Comparison of ENCODE assay signal across 12 cellular contexts in the genomic region with DNA sequence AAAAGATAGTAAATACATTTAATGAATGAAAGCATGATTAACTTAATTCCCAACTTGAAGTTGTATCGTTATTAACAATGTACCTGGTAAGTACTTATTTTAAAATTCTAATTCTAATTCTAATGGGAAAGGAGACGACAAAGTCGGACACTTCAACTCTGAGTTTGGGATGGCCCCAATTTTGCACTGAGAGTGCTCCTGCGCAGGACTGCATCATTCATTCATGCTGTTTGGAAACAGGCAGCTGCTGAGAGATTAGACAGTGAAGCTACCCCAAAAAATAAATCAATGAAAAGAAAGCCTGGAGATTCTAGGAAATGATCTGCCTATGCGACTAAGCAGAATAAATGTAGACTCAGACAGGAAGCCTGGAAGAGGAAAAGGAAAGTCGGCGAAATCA.
A peak's percentile ranks its signal among the peaks of the same experiment; 100 is the strongest.
DNase-seq lines count a peak whose midpoint lies in the region; ATAC-seq, FAIRE-seq and TF ChIP-seq lines count a peak whose summit lies in the region.
"Had no signal": no experiment of that assay in that cellular context is flagged by ENCODE, and none has a peak within 500 bp of the region (broad histone marks: within the 10 kb centered on the region; RNA-seq: fewer than 3 reads in every experiment).

No MANE protein-coding gene starts in this region.

- POLR2A ChIA-PET in T-cell (lab: Charles Lee) (no interaction called here), HepG2 (lab: Yijun Ruan, JAX) (no interaction called here)

- TF ChIP-seq EP300 in esophagus muscularis mucosa (IDR thresholded peaks at IDR 0.05) (no peak), tibial nerve (IDR thresholded peaks at IDR 0.05) (no peak), HepG2 (IDR thresholded peaks at IDR 0.05; ENCODE audit: low read depth in 2 of 2, low read length in 2 of 2) (no peak), HepG2 (CRISPR knock-in tag; IDR thresholded peaks at IDR 0.05; ENCODE audit: borderline replicate concordance) (no peak)

- H3K36me3 ChIP-seq in BLaER1 treated with 17β-estradiol and CSF1 and Interleukin-3, amounts not matched to agents 10 nM and 100 nM = peaks cover 0 to 36% (median 13%) of the 10 kb centered on the region in 11 experiments; a peak in 16 of 22 replicates
- H3K36me3 ChIP-seq in esophagus muscularis mucosa (peaks cover 0 to 31% (median 9%) of the 10 kb centered on the region in 4 donors), neutrophil (peaks cover 11% of the 10 kb centered on the region), tibial nerve (peaks cover 0 to 44% (median 0%) of the 10 kb centered on the region in 3 donors), HepG2 (replicated peaks in 1 of 2; ENCODE audit: control insufficient read depth in 1 of 2, insufficient read depth in 2 of 2, low read length in 2 of 2) (no peaks in the 10 kb centered on the region)

- ATAC-seq in T-cell (replicated peaks in 1 of 4) (no peak), HG03520 (IDR thresholded peaks at IDR 0.05; ENCODE audit: unreplicated experiment) (no peak), HepG2 (no peak)

- FAIRE-seq in HepG2 (lab: Jason Lieb, UNC) = no peak
- FAIRE-seq: RCC 7860 had no signal

- peaks cover 13% of the 10 kb centered on the region for H3K36me3 Mint-ChIP-seq in T-cell

- H3K4me1 ChIP-seq in BLaER1 treated with 17β-estradiol and CSF1 and Interleukin-3, amounts not matched to agents 10 nM and 100 nM = peaks cover 0 to 31% (median 22%) of the 10 kb centered on the region in 10 experiments; a peak in 18 of 20 replicates
- H3K4me1 ChIP-seq in esophagus muscularis mucosa (peaks cover 0 to 30% (median 17%) of the 10 kb centered on the region in 4 donors), neutrophil (ENCODE audit: control insufficient read depth in 1 of 2, insufficient read depth in 1 of 2, low read depth in 1 of 2, low read length in 1 of 2) (peaks cover 5 to 9% of the 10 kb centered on the region in 2 experiments), tibial nerve (peaks cover 0 to 6% (median 2%) of the 10 kb centered on the region in 4 donors), HepG2 (ENCODE audit: insufficient read depth, low read length) (no peaks in the 10 kb centered on the region)

- H4K20me1 ChIP-seq in BLaER1 treated with 17β-estradiol and CSF1 and Interleukin-3, amounts not matched to agents 10 nM and 100 nM = peaks cover 0 to 16% (median 0%) of the 10 kb centered on the region in 11 experiments; a peak in 3 of 22 replicates
- H4K20me1 ChIP-seq in HepG2 (ENCODE audit: insufficient read depth, low read length) = no peaks in the 10 kb centered on the region

- TF ChIP-seq RAD21 in HepG2 (CRISPR knock-in tag; IDR thresholded peaks at IDR 0.05) = no peak

- WGBS in esophagus muscularis mucosa = 55% methylated on average over 7 of the region's 7 CpGs
- 72 to 80% methylated on average over 7 of the region's 7 CpGs for WGBS in tibial nerve, 2 donors
- WGBS in HepG2 (ENCODE audit: low lambda C conversion rate) = 92% methylated on average over 7 of the region's 7 CpGs

- no peak overlapping the region for H3K27ac ChIP-seq in BLaER1 treated with 17β-estradiol and CSF1 and Interleukin-3, amounts not matched to agents 10 nM and 100 nM
- H3K27ac ChIP-seq in esophagus muscularis mucosa (replicated peaks in 1 of 4) = peak overlapping the region; percentile 17 to 60 (median 24)
- H3K27ac ChIP-seq in neutrophil = no peak overlapping the region
- H3K27ac ChIP-seq in tibial nerve = no peak overlapping the region
- H3K27ac ChIP-seq in HepG2 (ENCODE audit: extremely low read length, insufficient read depth, low read length) = no peak overlapping the region

- DNase-seq in T-cell (no peak), esophagus muscularis mucosa (ENCODE audit: extremely low spot score) (no peak), tibial nerve (ENCODE audit: low spot score in 2 of 2) (no peak), HepG2 (ENCODE audit: low spot score) (no peak), cerebellar cortex (ENCODE audit: low spot score) (no peak)
- DNase-seq: NCI-H1930; stimulated activated CD4-positive, alpha-beta T cell treated with anti-CD3 and anti-CD28 coated beads, Interleukin-12 subunit alpha, Interleukin-12 subunit beta, amount 100 ng/mL, for 4 hours; stimulated activated naive CD4-positive, alpha-beta T cell treated with Interleukin-2 at 50 U/mL for 16 hours had no signal

- no peak overlapping the region for H2AFZ ChIP-seq in HepG2 (ENCODE audit: low read length)

- H3K9ac ChIP-seq in BLaER1 treated with 17β-estradiol and CSF1 and Interleukin-3, amounts not matched to agents 10 nM and 100 nM = peak overlapping the region in 2 of 11 experiments; percentile 25 to 42; a peak in 2 of 22 replicates
- H3K9ac ChIP-seq in HepG2 (ENCODE audit: insufficient read depth, low read depth, low read length) = no peak overlapping the region

- H3K4me2 ChIP-seq in BLaER1 treated with 17β-estradiol and CSF1 and Interleukin-3, amounts not matched to agents 10 nM and 100 nM = peak overlapping the region in 7 of 11 experiments; percentile 50 to 68 (median 62); a peak in 12 of 22 replicates
- H3K4me2 ChIP-seq in HepG2 (ENCODE audit: low read depth, low read length) = no peak overlapping the region

- TF ChIP-seq POLR2A in esophagus muscularis mucosa (IDR thresholded peaks at IDR 0.05; ENCODE audit: low read depth) = no peak
- TF ChIP-seq POLR2A in tibial nerve (IDR thresholded peaks at IDR 0.05) = no peak
- TF ChIP-seq POLR2A in HepG2 (IDR thresholded peaks at IDR 0.05; ENCODE audit: insufficient read depth in 1 of 2, low read depth in 2 of 2, low read length in 2 of 2) = no peak

- no peaks in the 10 kb centered on the region for H3K9me3 ChIP-seq in BLaER1 treated with 17β-estradiol and CSF1 and Interleukin-3, amounts not matched to agents 10 nM and 100 nM (replicated peaks in 1 of 11)
- H3K9me3 ChIP-seq in esophagus muscularis mucosa = no peaks in the 10 kb centered on the region
- H3K9me3 ChIP-seq in neutrophil = no peaks in the 10 kb centered on the region
- no peaks in the 10 kb centered on the region for H3K9me3 ChIP-seq in tibial nerve
- no peaks in the 10 kb centered on the region for H3K9me3 ChIP-seq in HepG2 (ENCODE audit: low read length)

- peaks cover 3 to 10% (median 5%) of the 10 kb centered on the region in 3 donors for H3K4me1 Mint-ChIP-seq in T-cell

- no peak overlapping the region for H3K4me3 ChIP-seq in BLaER1 treated with 17β-estradiol and CSF1 and Interleukin-3, amounts not matched to agents 10 nM and 100 nM
- H3K4me3 ChIP-seq in esophagus muscularis mucosa = peak overlapping the region; percentile 43 to 52 (median 50)
- H3K4me3 ChIP-seq in neutrophil (ENCODE audit: low read depth in 1 of 2, low read length in 1 of 2) = peak overlapping the region; percentile 32 to 44
- H3K4me3 ChIP-seq in tibial nerve = peak overlapping the region in 1 of 4 donors; percentile 6
- H3K4me3 ChIP-seq in HepG2 (replicated peaks in 1 of 3; ENCODE audit: insufficient read depth in 1 of 3, low read depth in 2 of 3, low read length in 3 of 3) = no peak overlapping the region

- H3K27me3 Mint-ChIP-seq in T-cell = no peaks in the 10 kb centered on the region

- no TSS peak for BruUV-seq in HepG2 (replicated peaks; lab: Mats Ljungman, UMichigan)

- CTCF ChIA-PET in T-cell (lab: Charles Lee) (no interaction called here), HepG2 (lab: Yijun Ruan, JAX; ENCODE audit: low intra/inter-chr PET ratio, low total read pairs) (no interaction called here)

- peak overlapping the region; percentile 18 to 64 (median 64) for H3K4me3 Mint-ChIP-seq in T-cell

- in situ Hi-C loops in HepG2 (cut with HindIII; ENCODE audit: extremely low pct_ligation_motif_present, low pct_unique_long_range_greater_than_20kb) = loop anchor here (25.0 kb wide), 1 partner anchor 281 kb away; no protein-coding TSS in a partner anchor

- no peaks in the 10 kb centered on the region for H3K79me2 ChIP-seq in HepG2 (ENCODE audit: insufficient read depth, low read length)

- intact Hi-C loops in esophagus muscularis mucosa (cut with DNase I) = no loop called here
- intact Hi-C loops in HepG2 (cut with micrococcal nuclease; ENCODE audit: unreplicated experiment) = no loop called here

- TF ChIP-seq CTCF in esophagus muscularis mucosa (IDR thresholded peaks at IDR 0.05) (no peak), neutrophil (IDR thresholded peaks at IDR 0.05) (no peak), tibial nerve (IDR thresholded peaks at IDR 0.05) (no peak), HepG2 (CRISPR knock-in tag; IDR thresholded peaks at IDR 0.05) (no peak)

- H3K9me3 Mint-ChIP-seq in T-cell = no peaks in the 10 kb centered on the region

- H3K27me3 ChIP-seq in BLaER1 treated with 17β-estradiol and CSF1 and Interleukin-3, amounts not matched to agents 10 nM and 100 nM = peaks cover 0 to 14% (median 5%) of the 10 kb centered on the region in 11 experiments; a peak in 9 of 22 replicates
- no peaks in the 10 kb centered on the region for H3K27me3 ChIP-seq in esophagus muscularis mucosa
- peaks cover 8% of the 10 kb centered on the region for H3K27me3 ChIP-seq in neutrophil
- H3K27me3 ChIP-seq in tibial nerve = no peaks in the 10 kb centered on the region
- no peaks in the 10 kb centered on the region for H3K27me3 ChIP-seq in HepG2 (ENCODE audit: control insufficient read depth in 1 of 2, insufficient read depth in 2 of 2, low read length in 2 of 2)

- H3K27ac Mint-ChIP-seq in T-cell = no peak overlapping the region

TF ChIP-seq in HepG2, 621 proteins besides CTCF, POLR2A, EP300 and RAD21 (continues in another document):
- TF ChIP-seq SCMH1 (CRISPR knock-in tag; IDR thresholded peaks at IDR 0.05; ENCODE audit: borderline replicate concordance) = no peak
- no peak for TF ChIP-seq KDM5A (IDR thresholded peaks at IDR 0.05; ENCODE audit: borderline replicate concordance, low read length)
- TF ChIP-seq PHF20 (CRISPR knock-in tag; IDR thresholded peaks at IDR 0.05) = no peak
- no peak for TF ChIP-seq MXI1 (IDR thresholded peaks at IDR 0.05; ENCODE audit: borderline replicate concordance, low read depth, low read length)
- no peak for TF ChIP-seq HOXA3 (CRISPR knock-in tag; IDR thresholded peaks at IDR 0.05)

Comparison
In these comparisons a context has a peak if more than half of its experiments do, and no peak if none do; other contexts are left out.
1. H3K27ac ChIP-seq: peak in esophagus muscularis mucosa (4 of 4); none in BLaER1 treated with 17β-estradiol and CSF1 and Interleukin-3, amounts not matched to agents 10 nM and 100 nM (0 of 11), neutrophil (single experiment), tibial nerve (0 of 4) and HepG2 (single experiment).
2. H3K4me3 ChIP-seq: peak in esophagus muscularis mucosa (4 of 4) and neutrophil (2 of 2); none in BLaER1 treated with 17β-estradiol and CSF1 and Interleukin-3, amounts not matched to agents 10 nM and 100 nM (0 of 10) and HepG2 (0 of 3).